Comparison of ENCODE assay signal across 8 cellular contexts in the genomic region with DNA sequence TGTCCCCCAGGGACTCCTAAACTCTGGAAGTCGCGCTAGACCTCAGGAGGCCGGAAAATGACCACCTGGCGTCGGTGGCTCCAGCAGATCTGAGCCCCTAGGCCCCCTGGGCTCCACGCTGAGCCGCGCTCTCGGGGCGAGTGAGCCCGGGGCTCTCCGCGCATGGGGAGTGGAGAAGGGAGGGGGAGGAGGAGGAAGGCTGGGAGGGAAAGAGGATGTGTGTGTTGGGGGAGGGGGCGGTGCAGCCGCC. TPM values are rescaled to one million over a fixed set of nuclear protein-coding genes. Genes with fewer than 3 reads are reported as not detected.
DNase-seq lines count a peak whose midpoint lies in the region; ATAC-seq and TF ChIP-seq lines count a peak whose summit lies in the region.

No MANE protein-coding gene starts in this region.

- peaks cover 9% of the 10 kb centered on the region; the same call in 1 of the 2 replicates for H3K36me3 ChIP-seq in HAP-1 (replicated peaks)
- no peaks in the 10 kb centered on the region for H3K36me3 ChIP-seq in kidney epithelial cell (ENCODE audit: control insufficient read depth, insufficient read depth, low read length)
- H3K36me3 ChIP-seq in adrenal gland (replicated peaks in 1 of 2): no peaks in the 10 kb centered on the region

- H3K4me3 ChIP-seq in HAP-1: peak overlapping the region; percentile 49
- H3K4me3 ChIP-seq in WI38 (ENCODE audit: low read depth, low read length): peak overlapping the region; percentile 70
- peak overlapping the region; percentile 42 for H3K4me3 ChIP-seq in kidney epithelial cell (ENCODE audit: low read depth, low read length)
- H3K4me3 ChIP-seq in adrenal gland: peak overlapping the region in 1 of 4 donors; percentile 43

- H3K9me3 ChIP-seq in HAP-1 (no peaks in the 10 kb centered on the region), adrenal gland (replicated peaks in 1 of 3) (no peaks in the 10 kb centered on the region)

- H3K4me1 ChIP-seq in HAP-1 (peaks cover 18% of the 10 kb centered on the region), adrenal gland (replicated peaks in 1 of 2) (peaks cover 16 to 33% of the 10 kb centered on the region in 2 donors)

- WGBS in adrenal gland, 4 donors: 2 to 10% (median 7%) methylated on average over 12 to 15 of the region's 15 CpGs

- in situ Hi-C loops in HAP-1 (cut with MboI; ENCODE audit: low sequenced_read_pairs): no loop called here

- intact Hi-C loops in adrenal gland (cut with DNase I): no loop called here

- ATAC-seq in GM21526 (IDR thresholded peaks at IDR 0.05; ENCODE audit: low FRiP score, unreplicated experiment): no peak

- H3K27me3 ChIP-seq in HAP-1 (ENCODE audit: low read depth) (no peaks in the 10 kb centered on the region), kidney epithelial cell (ENCODE audit: control insufficient read depth, insufficient read depth, low read length) (peaks cover 94% of the 10 kb centered on the region), adrenal gland (peaks cover 91% of the 10 kb centered on the region)

- DNase-seq in HAP-1 (ENCODE audit: low spot score in 2 of 2) (peak in 1 of 2 experiments; percentile 85), kidney epithelial cell (ENCODE audit: low read depth) (no peak), adrenal gland (no peak), CD1c-positive myeloid dendritic cell (ENCODE audit: extremely low spot score) (no peak), NCI-H187 treated with DMSO at 0.1 percent for 48 hours (lab: John Stamatoyannopoulos, UW) (no peak)

- no peak for TF ChIP-seq CTCF in C4-2B (conservative IDR thresholded peaks at IDR 0.05)
- TF ChIP-seq CTCF in WI38 (IDR thresholded peaks at IDR 0.05; ENCODE audit: low read depth, low read length): no peak
- TF ChIP-seq CTCF in kidney epithelial cell (IDR thresholded peaks at IDR 0.05; ENCODE audit: insufficient read depth, low read length, poor library complexity, severe bottlenecking): no peak
- TF ChIP-seq CTCF in adrenal gland (IDR thresholded peaks at IDR 0.05): no peak

- H3K27ac ChIP-seq in C4-2B (peak overlapping the region; percentile 96), adrenal gland (peak overlapping the region in 1 of 5 donors; percentile 19)

- no peak for TF ChIP-seq POLR2A in adrenal gland (IDR thresholded peaks at IDR 0.05)

RNA-seq across cellular contexts. Expression of a gene that starts 0.9 kb away (rescaled TPM):
- 0.17 TPM in 1 of 2 replicates, not detected in the other for total RNA-seq in kidney epithelial cell
- 1 to 10 TPM in 1 of 8 donors, under 1 TPM in 2, not detected in 5; 0.28 to 1.3 (median 0.53) TPM for total RNA-seq in adrenal gland
- 1 to 10 TPM in 1 of 3 donors, under 1 TPM in 2; 0.47 to 1.4 (median 0.64) TPM for polyA plus RNA-seq in adrenal gland

RNA-seq across cellular contexts. Expression of a gene that starts 18.3 kb away (rescaled TPM):
- total RNA-seq in kidney epithelial cell (0.08 TPM in 1 of 2 replicates, not detected in the other), adrenal gland (under 1 TPM in 3 of 8 donors, not detected in 5; 0.15 to 0.49 (median 0.28) TPM)
- under 1 TPM; 0.07 to 0.32 (median 0.13) TPM for polyA plus RNA-seq in adrenal gland
